ENCODE assay signal across 24 cellular contexts in genomic region chr2:98374958-98375570, GRCh38. TPM values are rescaled to one million over a fixed set of nuclear protein-coding genes. Genes with fewer than 3 reads are reported as not detected.
"Had no signal": no experiment of that assay in that cellular context is flagged by ENCODE, and none has a peak within 500 bp of the region (broad histone marks: within the 10 kb centered on the region; RNA-seq: fewer than 3 reads in every experiment).

No MANE protein-coding gene starts in this region.

- ATAC-seq: esophagus mucosa; gastrocnemius medialis; heart left ventricle; left ventricle myocardium superior; mucosa of descending colon; stimulated activated naive CD8-positive, alpha-beta T cell treated with anti-CD3 and anti-CD28 coated beads, Interleukin-15, amount 100 ng/mL, for 72 hours had no signal

- H3K4me1 ChIP-seq: uterus had no signal

- H3K36me3 ChIP-seq: brain microvascular endothelial cell, gastrocnemius medialis, heart left ventricle, right atrium auricular region, suprapubic skin, transverse colon, uterus had no signal

- H3K27ac ChIP-seq: brain microvascular endothelial cell, gastrocnemius medialis, heart left ventricle, right atrium auricular region, suprapubic skin, transverse colon, uterus had no signal

- DNase-seq: activated B cell treated with CpG ODN at 0.5 μM for 24 hours; activated CD4-positive, alpha-beta T cell treated with anti-CD3 and anti-CD28 coated beads for 4 hours; activated naive CD4-positive, alpha-beta T cell treated with Interleukin-2 at 50 U/mL for 16 hours; activated naive CD8-positive, alpha-beta T cell treated with anti-CD3 and anti-CD28 coated beads, Interleukin-2, amount 10 ng/mL, durations not matched to agents 7 days and 5 days; activated T-cell treated with anti-CD3 and anti-CD28 coated beads, Interleukin-2, amount 50 U/mL, for 24 hours; brain microvascular endothelial cell; cortex of kidney; effector CD8-positive, alpha-beta T cell; gastrocnemius medialis; heart left ventricle; left ventricle myocardium superior; mucosa of descending colon; naive B cell; stimulated activated CD4-positive, alpha-beta T cell treated with anti-CD3 and anti-CD28 coated beads, Interleukin-2, amount 100 ng/mL, for 24 hours; stimulated activated naive CD8-positive, alpha-beta T cell treated with anti-CD3 and anti-CD28 coated beads, Interleukin-15, amount 100 ng/mL, for 72 hours; T-helper 1 cell; T-helper 9 cell; transverse colon; uterus had no signal

- H3K9me3 ChIP-seq: gastrocnemius medialis, heart left ventricle, mucosa of descending colon, right atrium auricular region, suprapubic skin, transverse colon, uterus had no signal

- H3K27me3 ChIP-seq: gastrocnemius medialis, right atrium auricular region, uterus had no signal

- H3K4me3 ChIP-seq: gastrocnemius medialis, heart left ventricle, mucosa of descending colon, right atrium auricular region, suprapubic skin, transverse colon, uterus had no signal

RNA-seq across cellular contexts. Expression of gene CNGA3, which starts 28.8 kb away (rescaled TPM):
- total RNA-seq: activated B cell treated with CpG ODN at 0.5 μM for 24 hours; activated CD4-positive, alpha-beta memory T cell treated with anti-CD3 and anti-CD28 coated beads, Interleukin-2, amount 10 ng/mL, durations not matched to agents 7 days and 5 days; activated naive CD8-positive, alpha-beta T cell treated with anti-CD3 and anti-CD28 coated beads, Interleukin-2, amount 10 ng/mL, durations not matched to agents 7 days and 5 days; activated T-helper 2 cell treated with anti-CD3 and anti-CD28 coated beads, Interferon-gamma antibody, Interleukin-2, Interleukin-4, amounts not matched to agents 10 μg/mL and 5 μg/mL and 100 μg/mL, durations not matched to agents 14 hours and 24 hours and 36 hours; esophagus mucosa; left ventricle myocardium superior; right atrium auricular region; suprapubic skin; uterus had no signal
- polyA plus RNA-seq: heart left ventricle had no signal
